ENCODE assay signal across 37 cellular contexts in genomic region chr5:116660929-116661328, GRCh38.
"Had no signal": no experiment of that assay in that cellular context is flagged by ENCODE, and none has a peak within 500 bp of the region (broad histone marks: within the 10 kb centered on the region; RNA-seq: fewer than 3 reads in every experiment).

No MANE protein-coding gene starts in this region.

- H3K36me3 ChIP-seq: brain microvascular endothelial cell, breast epithelium had no signal

- H3K27ac Mint-ChIP-seq: activated B cell treated with CpG ODN at 0.5 μM for 24 hours; activated CD4-positive, alpha-beta memory T cell treated with anti-CD3 and anti-CD28 coated beads for 36 hours; activated CD4-positive, alpha-beta T cell treated with anti-CD3 and anti-CD28 coated beads, Interleukin-2, amount 10 ng/mL, durations not matched to agents 24 days and 14 days; activated CD8-positive, alpha-beta T cell treated with anti-CD3 and anti-CD28 coated beads for 36 hours; activated naive CD4-positive, alpha-beta T cell treated with anti-CD3 and anti-CD28 coated beads, Interleukin-2, amount 10 ng/mL, durations not matched to agents 7 days and 5 days; activated naive CD4-positive, alpha-beta T cell treated with anti-CD3 and anti-CD28 coated beads, Interleukin-2, amount 50 U/mL, for 24 hours; activated naive CD8-positive, alpha-beta T cell; activated naive CD8-positive, alpha-beta T cell treated with anti-CD3 and anti-CD28 coated beads, Interleukin-2, amount 10 ng/mL, durations not matched to agents 7 days and 5 days; activated naive CD8-positive, alpha-beta T cell treated with anti-CD3 and anti-CD28 coated beads, Interleukin-2, amount 50 U/mL, for 24 hours; activated T-helper 2 cell treated with anti-CD3 and anti-CD28 coated beads, Interferon-gamma antibody, Interleukin-2, Interleukin-4, amounts not matched to agents 10 μg/mL and 5 μg/mL and 100 μg/mL, durations not matched to agents 14 hours and 24 hours and 36 hours; T-helper 1 cell treated with Interleukin-12 subunit alpha and Interleukin-12 subunit beta and Interleukin-4 antibody, amounts not matched to agents 30 μg/mL and 1 μg/mL, for 36 hours; T-helper 2 cell treated with Interferon-gamma antibody and Interleukin-4, amounts not matched to agents 5 μg/mL and 100 μg/mL, for 36 hours had no signal

- H3K36me3 Mint-ChIP-seq: activated CD4-positive, alpha-beta memory T cell treated with anti-CD3 and anti-CD28 coated beads for 36 hours; activated naive CD4-positive, alpha-beta T cell treated with anti-CD3 and anti-CD28 coated beads, Interleukin-2, amount 10 ng/mL, durations not matched to agents 7 days and 5 days; activated naive CD4-positive, alpha-beta T cell treated with anti-CD3 and anti-CD28 coated beads, Interleukin-2, amount 50 U/mL, for 24 hours; activated naive CD8-positive, alpha-beta T cell; activated naive CD8-positive, alpha-beta T cell treated with anti-CD3 and anti-CD28 coated beads, Interleukin-2, amount 10 ng/mL, durations not matched to agents 7 days and 5 days had no signal

- H3K9me3 Mint-ChIP-seq: activated CD4-positive, alpha-beta memory T cell treated with anti-CD3 and anti-CD28 coated beads for 36 hours; activated CD4-positive, alpha-beta T cell treated with anti-CD3 and anti-CD28 coated beads, Interleukin-2, amount 10 ng/mL, durations not matched to agents 24 days and 14 days; activated CD8-positive, alpha-beta T cell treated with anti-CD3 and anti-CD28 coated beads for 36 hours; activated naive CD8-positive, alpha-beta T cell treated with anti-CD3 and anti-CD28 coated beads, Interleukin-2, amount 50 U/mL, for 24 hours; activated T-helper 2 cell treated with anti-CD3 and anti-CD28 coated beads, Interferon-gamma antibody, Interleukin-2, Interleukin-4, amounts not matched to agents 10 μg/mL and 5 μg/mL and 100 μg/mL, durations not matched to agents 14 hours and 24 hours and 36 hours; T-helper 1 cell treated with Interleukin-12 subunit alpha and Interleukin-12 subunit beta and Interleukin-4 antibody, amounts not matched to agents 30 μg/mL and 1 μg/mL, for 36 hours had no signal

- ATAC-seq: activated CD8-positive, alpha-beta T cell treated with anti-CD3 and anti-CD28 coated beads for 36 hours; activated naive CD8-positive, alpha-beta T cell treated with anti-CD3 and anti-CD28 coated beads, Interleukin-2, amount 50 U/mL, for 24 hours; body of pancreas had no signal

- H3K4me1 ChIP-seq: body of pancreas, breast epithelium had no signal

- H3K4me3 ChIP-seq: body of pancreas, breast epithelium had no signal

- H3K27ac ChIP-seq: body of pancreas, brain microvascular endothelial cell, breast epithelium, VCaP had no signal

- H3K27me3 ChIP-seq: body of pancreas, brain microvascular endothelial cell, breast epithelium had no signal

- FAIRE-seq: astrocyte, TTC549 had no signal

- DNase-seq: activated B cell treated with CpG ODN at 0.5 μM for 24 hours; activated CD4-positive, alpha-beta memory T cell treated with anti-CD3 and anti-CD28 coated beads for 36 hours; activated CD4-positive, alpha-beta T cell treated with anti-CD3 and anti-CD28 coated beads for 4 hours; activated CD4-positive, alpha-beta T cell treated with anti-CD3 and anti-CD28 coated beads, Interleukin-2, amount 10 ng/mL, durations not matched to agents 24 days and 14 days; activated CD4-positive, alpha-beta T cell treated with anti-CD3 and anti-CD28 coated beads, Interleukin-2, amount 50 U/mL, for 1 hour; activated CD4-positive, alpha-beta T cell treated with anti-CD3 and anti-CD28 coated beads, Interleukin-2, amount 50 U/mL, for 4 hours; activated CD4-positive, CD25-positive, alpha-beta regulatory T cell treated with anti-CD3 and anti-CD28 coated beads, Interleukin-2, amount 50 U/mL, for 72 hours; activated CD8-positive, alpha-beta memory T cell treated with anti-CD3 and anti-CD28 coated beads, Interleukin-2, amount 50 U/mL, for 4 hours; activated CD8-positive, alpha-beta T cell treated with anti-CD3 and anti-CD28 coated beads for 36 hours; activated effector memory CD4-positive, alpha-beta T cell treated with Interleukin-2 at 50 U/mL for 16 hours; activated gamma-delta T cell; activated naive CD4-positive, alpha-beta T cell treated with anti-CD3 and anti-CD28 coated beads, Interleukin-2, amount 10 ng/mL, durations not matched to agents 7 days and 5 days; activated naive CD4-positive, alpha-beta T cell treated with Interleukin-2 at 50 U/mL for 16 hours; activated naive CD8-positive, alpha-beta T cell treated with anti-CD3 and anti-CD28 coated beads, Interleukin-2, amount 10 ng/mL, durations not matched to agents 7 days and 5 days; activated naive CD8-positive, alpha-beta T cell treated with anti-CD3 and anti-CD28 coated beads, Interleukin-2, amount 50 U/mL, for 24 hours; activated T-cell treated with anti-CD3 and anti-CD28 coated beads for 4 hours; activated T-cell treated with anti-CD3 and anti-CD28 coated beads, Interleukin-2, amount 50 U/mL, for 1 hour; activated T-cell treated with anti-CD3 and anti-CD28 coated beads, Interleukin-2, amount 50 U/mL, for 48 hours; amygdala; anterior cingulate cortex; body of pancreas; brain microvascular endothelial cell; caudate nucleus; cerebellar nuclear complex; T-helper 1 cell; T-helper 2 cell; T-helper 9 cell had no signal

- H3K4me3 Mint-ChIP-seq: activated B cell treated with CpG ODN at 0.5 μM for 24 hours; activated CD4-positive, alpha-beta memory T cell treated with anti-CD3 and anti-CD28 coated beads for 36 hours; activated CD4-positive, alpha-beta T cell treated with anti-CD3 and anti-CD28 coated beads, Interleukin-2, amount 10 ng/mL, durations not matched to agents 24 days and 14 days; activated CD8-positive, alpha-beta T cell treated with anti-CD3 and anti-CD28 coated beads for 36 hours; activated naive CD4-positive, alpha-beta T cell treated with anti-CD3 and anti-CD28 coated beads, Interleukin-2, amount 10 ng/mL, durations not matched to agents 7 days and 5 days; activated naive CD4-positive, alpha-beta T cell treated with anti-CD3 and anti-CD28 coated beads, Interleukin-2, amount 50 U/mL, for 24 hours; activated naive CD8-positive, alpha-beta T cell; activated naive CD8-positive, alpha-beta T cell treated with anti-CD3 and anti-CD28 coated beads, Interleukin-2, amount 10 ng/mL, durations not matched to agents 7 days and 5 days; activated naive CD8-positive, alpha-beta T cell treated with anti-CD3 and anti-CD28 coated beads, Interleukin-2, amount 50 U/mL, for 24 hours; central memory CD8-positive, alpha-beta T cell; T-helper 1 cell treated with Interleukin-12 subunit alpha and Interleukin-12 subunit beta and Interleukin-4 antibody, amounts not matched to agents 30 μg/mL and 1 μg/mL, for 36 hours; T-helper 2 cell treated with Interferon-gamma antibody and Interleukin-4, amounts not matched to agents 5 μg/mL and 100 μg/mL, for 36 hours had no signal

- H3K4me1 Mint-ChIP-seq: activated B cell treated with CpG ODN at 0.5 μM for 24 hours; activated CD4-positive, alpha-beta T cell treated with anti-CD3 and anti-CD28 coated beads, Interleukin-2, amount 10 ng/mL, durations not matched to agents 24 days and 14 days; activated naive CD4-positive, alpha-beta T cell treated with anti-CD3 and anti-CD28 coated beads, Interleukin-2, amount 10 ng/mL, durations not matched to agents 7 days and 5 days; activated naive CD4-positive, alpha-beta T cell treated with anti-CD3 and anti-CD28 coated beads, Interleukin-2, amount 50 U/mL, for 24 hours; activated naive CD8-positive, alpha-beta T cell treated with anti-CD3 and anti-CD28 coated beads, Interleukin-2, amount 10 ng/mL, durations not matched to agents 7 days and 5 days; activated naive CD8-positive, alpha-beta T cell treated with anti-CD3 and anti-CD28 coated beads, Interleukin-2, amount 50 U/mL, for 24 hours; central memory CD8-positive, alpha-beta T cell had no signal

- H3K27me3 Mint-ChIP-seq: activated naive CD4-positive, alpha-beta T cell treated with anti-CD3 and anti-CD28 coated beads, Interleukin-2, amount 10 ng/mL, durations not matched to agents 7 days and 5 days; activated naive CD4-positive, alpha-beta T cell treated with anti-CD3 and anti-CD28 coated beads, Interleukin-2, amount 50 U/mL, for 24 hours had no signal
